21 cellular contexts compared by ENCODE assay signal in genomic region chr12:52173526-52173925, GRCh38. TPM values are rescaled to one million over a fixed set of nuclear protein-coding genes. Genes with fewer than 3 reads are reported as not detected.
"Had no signal": no experiment of that assay in that cellular context is flagged by ENCODE, and none has a peak within 500 bp of the region (broad histone marks: within the 10 kb centered on the region; RNA-seq: fewer than 3 reads in every experiment).

No MANE protein-coding gene starts in this region.

- H3K36me3 ChIP-seq: heart right ventricle, pancreas, suprapubic skin, thyroid gland, upper lobe of left lung, vagina had no signal

- H3K36me3 Mint-ChIP-seq: naive thymus-derived CD8-positive, alpha-beta T cell had no signal

- H3K27me3 ChIP-seq: heart right ventricle, pancreas, suprapubic skin, thyroid gland, upper lobe of left lung, vagina had no signal

- H3K4me1 Mint-ChIP-seq: naive thymus-derived CD8-positive, alpha-beta T cell had no signal

- ATAC-seq: esophagus mucosa; heart right ventricle; mucosa of descending colon; naive thymus-derived CD8-positive, alpha-beta T cell; pancreas; right cardiac atrium; stimulated activated naive CD8-positive, alpha-beta T cell treated with anti-CD3 and anti-CD28 coated beads, Interleukin-15, Interleukin-2, amounts not matched to agents 100 U/mL and 50 U/mL, for 24 hours had no signal

- H3K9me3 ChIP-seq: heart right ventricle, mucosa of descending colon, pancreas, suprapubic skin, thyroid gland, upper lobe of left lung, vagina had no signal

- H3K4me3 ChIP-seq: heart right ventricle, mucosa of descending colon, pancreas, suprapubic skin, thyroid gland, upper lobe of left lung, vagina had no signal

- H3K9me3 Mint-ChIP-seq: naive thymus-derived CD8-positive, alpha-beta T cell had no signal

- H3K4me3 Mint-ChIP-seq: naive thymus-derived CD8-positive, alpha-beta T cell had no signal

- H3K27ac Mint-ChIP-seq: progenitor cell of endocrine pancreas had no signal

- DNase-seq: effector memory CD4-positive, alpha-beta T cell; heart right ventricle; hypothalamus; kidney glomerular epithelial cell; mucosa of descending colon; naive thymus-derived CD8-positive, alpha-beta T cell; nucleus accumbens; small intestine; stimulated activated CD4-positive, alpha-beta T cell treated with anti-CD3 and anti-CD28 coated beads, Interleukin-12 subunit alpha, Interleukin-12 subunit beta, amount 100 ng/mL, for 4 hours; stimulated activated naive CD8-positive, alpha-beta T cell treated with anti-CD3 and anti-CD28 coated beads, Interleukin-15, Interleukin-2, amounts not matched to agents 100 U/mL and 50 U/mL, for 24 hours; thyroid gland had no signal

- H3K27ac ChIP-seq: heart right ventricle, pancreas, suprapubic skin, thyroid gland, upper lobe of left lung, vagina had no signal

- H3K4me1 ChIP-seq: pancreas, thyroid gland had no signal

RNA-seq across cellular contexts. Expression of gene KRT80, which starts 18.3 kb away (rescaled TPM):
- total RNA-seq: frontal cortex; mesenteric fat pad; naive thymus-derived CD8-positive, alpha-beta T cell had no signal
- polyA plus RNA-seq: naive thymus-derived CD8-positive, alpha-beta T cell; neural cell had no signal

RNA-seq across cellular contexts. Expression of gene KRT7, which starts 59.5 kb away (rescaled TPM):
- total RNA-seq: frontal cortex; naive thymus-derived CD8-positive, alpha-beta T cell had no signal
- polyA plus RNA-seq: naive thymus-derived CD8-positive, alpha-beta T cell; neural cell had no signal
